11 cellular contexts compared by ENCODE assay signal in genomic region chr7:149202831-149203231, GRCh38. TPM values are rescaled to one million over a fixed set of nuclear protein-coding genes. Genes with fewer than 3 reads are reported as not detected.
DNase-seq lines count a peak whose midpoint lies in the region; ATAC-seq and TF ChIP-seq lines count a peak whose summit lies in the region.
"Had no signal": no experiment of that assay in that cellular context is flagged by ENCODE, and none has a peak within 500 bp of the region (broad histone marks: within the 10 kb centered on the region; RNA-seq: fewer than 3 reads in every experiment).

No MANE protein-coding gene starts in this region.

- no peak for TF ChIP-seq CTCF in AG10803 (conservative IDR thresholded peaks at IDR 0.05; ENCODE audit: low read length)

- H3K36me3 Mint-ChIP-seq in activated naive CD8-positive, alpha-beta T cell treated with anti-CD3 and anti-CD28 coated beads, Interleukin-2, amount 50 U/mL, for 24 hours (ENCODE audit: low read depth) = peaks cover 74% of the 10 kb centered on the region

- no peak overlapping the region for H3K4me3 Mint-ChIP-seq in activated naive CD8-positive, alpha-beta T cell treated with anti-CD3 and anti-CD28 coated beads, Interleukin-2, amount 50 U/mL, for 24 hours
- H3K4me3 Mint-ChIP-seq: CD8-positive, alpha-beta T cell; mesothelial cell of epicardium had no signal

- peaks cover 26% of the 10 kb centered on the region for H3K4me1 Mint-ChIP-seq in activated naive CD8-positive, alpha-beta T cell treated with anti-CD3 and anti-CD28 coated beads, Interleukin-2, amount 50 U/mL, for 24 hours

- H3K9me3 Mint-ChIP-seq in activated naive CD8-positive, alpha-beta T cell treated with anti-CD3 and anti-CD28 coated beads, Interleukin-2, amount 50 U/mL, for 24 hours = no peaks in the 10 kb centered on the region
- H3K9me3 Mint-ChIP-seq: CD8-positive, alpha-beta T cell had no signal

- no peak overlapping the region for H3K27ac Mint-ChIP-seq in activated naive CD8-positive, alpha-beta T cell treated with anti-CD3 and anti-CD28 coated beads, Interleukin-2, amount 50 U/mL, for 24 hours
- H3K27ac Mint-ChIP-seq: CD8-positive, alpha-beta T cell; mesothelial cell of epicardium had no signal

- no peak overlapping the region for H3K4me3 ChIP-seq in AG10803 (ENCODE audit: low read length)

- DNase-seq in AG10803 (ENCODE audit: low read depth) (peak; percentile 43), ELF-1 (ENCODE audit: low read depth, low spot score) (peak; percentile 56), mucosa of gallbladder (ENCODE audit: low spot score) (peak; percentile 34), NCI-H69 (lab: John Stamatoyannopoulos, UW) (no peak), KBM-7 (no peak)
- DNase-seq in activated naive CD8-positive, alpha-beta T cell treated with anti-CD3 and anti-CD28 coated beads, Interleukin-2, amount 50 U/mL, for 24 hours = no peak
- DNase-seq: CD8-positive, alpha-beta T cell; cerebellar nuclear complex had no signal

- in situ Hi-C loops in KBM-7 (cut with MboI; ENCODE audit: low pct_unique_long_range_greater_than_20kb, low sequenced_read_pairs) = no loop called here

- peak; percentile 60 for ATAC-seq in activated naive CD8-positive, alpha-beta T cell treated with anti-CD3 and anti-CD28 coated beads, Interleukin-2, amount 50 U/mL, for 24 hours
- no peak for ATAC-seq in HG02759 (IDR thresholded peaks at IDR 0.05; ENCODE audit: unreplicated experiment)
- ATAC-seq: CD8-positive, alpha-beta T cell; HCT116 had no signal

- H3K27me3 Mint-ChIP-seq in activated naive CD8-positive, alpha-beta T cell treated with anti-CD3 and anti-CD28 coated beads, Interleukin-2, amount 50 U/mL, for 24 hours = no peaks in the 10 kb centered on the region

RNA-seq across cellular contexts. Expression of gene ZNF282, which starts 7.5 kb away (rescaled TPM):
- 33.8 TPM for total RNA-seq in mucosa of gallbladder

RNA-seq across cellular contexts. Expression of gene ZNF212, which starts 36.6 kb away (rescaled TPM):
- 11.7 TPM for total RNA-seq in mucosa of gallbladder

RNA-seq across cellular contexts. Expression of gene ZNF398, which starts 55.6 kb away (rescaled TPM):
- 15.3 TPM for total RNA-seq in mucosa of gallbladder

RNA-seq across cellular contexts. Expression of gene ZNF783, which starts 59.2 kb away (rescaled TPM):
- total RNA-seq in mucosa of gallbladder = 17.3 TPM

Comparison
In these comparisons a context has a peak if more than half of its experiments do, and no peak if none do; other contexts are left out.
1. DNase-seq: peak in AG10803 (single experiment), ELF-1 (single experiment) and mucosa of gallbladder (single experiment); none in activated naive CD8-positive, alpha-beta T cell treated with anti-CD3 and anti-CD28 coated beads, Interleukin-2, amount 50 U/mL, for 24 hours (single experiment), NCI-H69 (single experiment) and KBM-7 (single experiment).